ENCODE assay signal across 9 cellular contexts in the genomic region with DNA sequence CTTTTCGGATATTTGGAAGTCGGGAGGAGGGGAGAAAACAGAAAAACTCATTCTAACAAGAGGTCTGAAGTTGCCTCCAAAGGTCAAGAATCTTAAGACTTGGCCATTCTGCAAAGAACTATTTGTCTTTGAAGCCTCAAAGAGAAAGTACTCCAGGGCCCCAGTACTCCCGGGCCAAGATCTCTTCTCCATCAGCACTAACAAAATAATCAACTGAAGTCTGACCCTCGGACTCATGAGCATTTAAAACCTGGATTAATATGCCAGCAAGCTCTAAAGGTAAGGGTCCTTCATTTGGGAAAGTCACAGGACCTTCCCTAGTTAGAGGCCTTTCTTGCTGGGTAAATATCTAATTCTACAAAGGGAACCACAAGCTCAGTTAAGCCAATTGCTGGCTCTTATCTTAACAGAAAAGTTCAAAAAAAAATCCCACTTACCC. TPM values are rescaled to one million over a fixed set of nuclear protein-coding genes. Genes with fewer than 3 reads are reported as not detected.
DNase-seq lines count a peak whose midpoint lies in the region; ATAC-seq and TF ChIP-seq lines count a peak whose summit lies in the region.
"Had no signal": no experiment of that assay in that cellular context is flagged by ENCODE, and none has a peak within 500 bp of the region (broad histone marks: within the 10 kb centered on the region; RNA-seq: fewer than 3 reads in every experiment).

No MANE protein-coding gene starts in this region.

- POLR2A ChIA-PET in Caco-2 (lab: Charles Lee) = no interaction called here

- peak overlapping the region; percentile 86 for H3K4me3 ChIP-seq in Caco-2 (ENCODE audit: low read depth, low read length)
- peak overlapping the region in 1 of 4 donors; percentile 97 for H3K4me3 ChIP-seq in Peyer's patch
- H3K4me3 ChIP-seq in iPS-11a (ENCODE audit: low read depth, low read length) = peak overlapping the region; percentile 33
- peak overlapping the region in 1 of 3 donors; percentile 29 for H3K4me3 ChIP-seq in skeletal muscle tissue (ENCODE audit: low read length in 3 of 3)

- ATAC-seq in GM18517 (IDR thresholded peaks at IDR 0.05; ENCODE audit: unreplicated experiment) (no peak), HG03342 (IDR thresholded peaks at IDR 0.05; ENCODE audit: unreplicated experiment) (no peak)

- DNase-seq in Caco-2 (no peak), Peyer's patch (no peak), SW480 (ENCODE audit: low spot score) (no peak)
- no peak for DNase-seq in activated CD8-positive, alpha-beta memory T cell treated with anti-CD3 and anti-CD28 coated beads, Interleukin-2, amount 50 U/mL, for 48 hours
- DNase-seq: esophagus squamous epithelium had no signal

- H3K4me3 Mint-ChIP-seq in Caco-2 (ENCODE audit: unreplicated experiment) = no peak overlapping the region

- peaks cover 13% of the 10 kb centered on the region for H3K4me1 Mint-ChIP-seq in Caco-2 (ENCODE audit: low read depth, unreplicated experiment)

- H3K36me3 Mint-ChIP-seq in Caco-2 (ENCODE audit: insufficient read depth, unreplicated experiment) = peaks cover 5% of the 10 kb centered on the region

- TF ChIP-seq POLR2A in Peyer's patch (IDR thresholded peaks at IDR 0.05) = no peak

- intact Hi-C loops in Caco-2 (cut with micrococcal nuclease; ENCODE audit: unreplicated experiment) = loop anchor here (1.0 to 5.0 kb wide), 8 partner anchors 25 to 610 kb away; no protein-coding TSS in a partner anchor

- TF ChIP-seq CTCF in Caco-2 (IDR thresholded peaks at IDR 0.05; ENCODE audit: insufficient read depth in 1 of 2, low read depth in 1 of 2, low read length in 1 of 2, severe bottlenecking in 1 of 2, unreplicated experiment in 1 of 2) (no peak), Peyer's patch (IDR thresholded peaks at IDR 0.05) (no peak)

- H3K9ac ChIP-seq in skeletal muscle tissue (ENCODE audit: low read depth in 1 of 3, low read length in 3 of 3) = peak overlapping the region in 2 of 3 donors; percentile 54 to 74

- CTCF ChIA-PET in Caco-2 (lab: Charles Lee) = interaction anchor here (0.5 to 2.5 kb wide), 4 partner anchors 31 to 412 kb away, joined by 3 to 10 read pairs (median 4); no protein-coding TSS in a partner anchor

- H3K4me1 ChIP-seq in Caco-2 (peaks cover 27% of the 10 kb centered on the region), Peyer's patch (peaks cover 0 to 36% (median 3%) of the 10 kb centered on the region in 4 donors), skeletal muscle tissue (ENCODE audit: control insufficient read depth in 3 of 3, insufficient read depth in 3 of 3, low read length in 3 of 3) (peaks cover 15 to 41% (median 20%) of the 10 kb centered on the region in 3 donors)

- no peak overlapping the region for H3K27ac Mint-ChIP-seq in Caco-2 (ENCODE audit: unreplicated experiment)

- H3K27ac ChIP-seq in Peyer's patch (peak overlapping the region in 3 of 4 donors; percentile 2 to 14 (median 4)), skeletal muscle tissue (ENCODE audit: low read depth, low read length) (no peak overlapping the region)

- H3K27me3 ChIP-seq in Caco-2 (replicated peaks; ENCODE audit: control insufficient read depth, insufficient read depth, low read length) (no peaks in the 10 kb centered on the region), Peyer's patch (no peaks in the 10 kb centered on the region), skeletal muscle tissue (ENCODE audit: control insufficient read depth in 3 of 3, insufficient read depth in 3 of 3, low read length in 3 of 3) (no peaks in the 10 kb centered on the region)

- BruUV-seq in Caco-2 (replicated peaks; lab: Mats Ljungman, UMichigan) = no TSS peak

- H3K9me3 Mint-ChIP-seq in Caco-2 (ENCODE audit: unreplicated experiment) = no peaks in the 10 kb centered on the region

- H3K36me3 ChIP-seq in Caco-2 (ENCODE audit: control insufficient read depth, insufficient read depth, low read length) = no peaks in the 10 kb centered on the region; the same call in 1 of the 2 replicates
- no peaks in the 10 kb centered on the region for H3K36me3 ChIP-seq in Peyer's patch
- peaks cover 0 to 2% (median 2%) of the 10 kb centered on the region in 3 donors for H3K36me3 ChIP-seq in skeletal muscle tissue (ENCODE audit: control insufficient read depth in 3 of 3, insufficient read depth in 3 of 3, low read length in 3 of 3)

- no peaks in the 10 kb centered on the region for H3K27me3 Mint-ChIP-seq in Caco-2 (ENCODE audit: insufficient read depth, unreplicated experiment)

- H3K9me3 ChIP-seq in Caco-2 (no peaks in the 10 kb centered on the region), Peyer's patch (no peaks in the 10 kb centered on the region), skeletal muscle tissue (ENCODE audit: control insufficient read depth in 3 of 3, low read length in 3 of 3) (no peaks in the 10 kb centered on the region)
- H3K9me3 ChIP-seq: esophagus squamous epithelium had no signal

RNA-seq across cellular contexts. Expression of gene AXIN2, which starts 4.5 kb away (rescaled TPM):
- 141 and 168 TPM in 2 replicates for total RNA-seq in Caco-2 (2022)
- 10 to 100 TPM; 16.5 to 69.3 (median 29.4) TPM for total RNA-seq in Peyer's patch
- total RNA-seq in skeletal muscle tissue = 19.8 TPM
